ENCODE assay signal across 1 cellular context in the genomic region with DNA sequence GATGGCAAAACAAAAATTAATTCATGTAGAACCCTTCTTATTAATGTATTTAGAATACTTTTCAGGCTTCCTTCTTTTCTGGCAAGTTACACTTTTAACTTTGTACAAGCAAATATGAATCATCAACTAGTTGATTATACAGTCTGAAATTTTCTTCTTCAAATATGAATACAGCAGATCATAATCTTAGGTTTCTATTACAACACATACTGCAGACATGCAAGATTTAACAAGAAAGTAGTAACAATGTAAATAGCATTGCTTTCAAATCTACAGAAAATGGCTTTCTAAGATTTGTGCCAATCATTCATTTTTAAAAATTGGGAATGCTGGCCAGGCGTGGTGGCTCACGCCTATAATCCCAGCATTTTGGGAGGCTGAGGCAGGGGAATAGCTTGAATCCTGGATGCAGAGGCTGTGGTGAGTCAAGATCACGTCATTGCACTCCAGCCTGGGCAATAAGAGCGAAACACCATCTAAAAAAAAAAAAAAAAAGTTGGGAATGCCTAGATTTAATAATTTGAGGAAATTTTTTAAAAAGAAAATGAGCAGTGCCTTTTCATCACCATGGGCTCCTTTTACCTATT.
TF ChIP-seq lines count a peak whose summit lies in the region.

No MANE protein-coding gene starts in this region.

TF ChIP-seq in SK-N-SH treated with all-trans-retinoic acid at 6 μM for 48 hours, 23 proteins besides CTCF, POLR2A, EP300 and RAD21 (continued from another document):
- TF ChIP-seq, protein P1, sequence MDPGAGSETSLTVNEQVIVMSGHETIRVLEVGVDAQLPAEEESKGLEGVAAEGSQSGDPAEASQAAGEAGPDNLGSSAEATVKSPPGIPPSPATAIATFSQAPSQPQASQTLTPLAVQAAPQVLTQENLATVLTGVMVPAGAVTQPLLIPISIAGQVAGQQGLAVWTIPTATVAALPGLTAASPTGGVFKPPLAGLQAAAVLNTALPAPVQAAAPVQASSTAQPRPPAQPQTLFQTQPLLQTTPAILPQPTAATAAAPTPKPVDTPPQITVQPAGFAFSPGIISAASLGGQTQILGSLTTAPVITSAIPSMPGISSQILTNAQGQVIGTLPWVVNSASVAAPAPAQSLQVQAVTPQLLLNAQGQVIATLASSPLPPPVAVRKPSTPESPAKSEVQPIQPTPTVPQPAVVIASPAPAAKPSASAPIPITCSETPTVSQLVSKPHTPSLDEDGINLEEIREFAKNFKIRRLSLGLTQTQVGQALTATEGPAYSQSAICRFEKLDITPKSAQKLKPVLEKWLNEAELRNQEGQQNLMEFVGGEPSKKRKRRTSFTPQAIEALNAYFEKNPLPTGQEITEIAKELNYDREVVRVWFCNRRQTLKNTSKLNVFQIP (CRISPR knock-in tag; IDR thresholded peaks at IDR 0.05; ENCODE audit: borderline replicate concordance, low read depth): no peak
- TF ChIP-seq, protein P2, sequence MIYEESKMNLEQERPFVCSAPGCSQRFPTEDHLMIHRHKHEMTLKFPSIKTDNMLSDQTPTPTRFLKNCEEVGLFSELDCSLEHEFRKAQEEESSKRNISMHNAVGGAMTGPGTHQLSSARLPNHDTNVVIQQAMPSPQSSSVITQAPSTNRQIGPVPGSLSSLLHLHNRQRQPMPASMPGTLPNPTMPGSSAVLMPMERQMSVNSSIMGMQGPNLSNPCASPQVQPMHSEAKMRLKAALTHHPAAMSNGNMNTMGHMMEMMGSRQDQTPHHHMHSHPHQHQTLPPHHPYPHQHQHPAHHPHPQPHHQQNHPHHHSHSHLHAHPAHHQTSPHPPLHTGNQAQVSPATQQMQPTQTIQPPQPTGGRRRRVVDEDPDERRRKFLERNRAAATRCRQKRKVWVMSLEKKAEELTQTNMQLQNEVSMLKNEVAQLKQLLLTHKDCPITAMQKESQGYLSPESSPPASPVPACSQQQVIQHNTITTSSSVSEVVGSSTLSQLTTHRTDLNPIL (CRISPR knock-in tag; IDR thresholded peaks at IDR 0.05; ENCODE audit: low read depth): no peak
- TF ChIP-seq TSHZ2 (CRISPR knock-in tag; IDR thresholded peaks at IDR 0.05) (no peak), SNAI2 (CRISPR knock-in tag; IDR thresholded peaks at IDR 0.05) (no peak)
